In genomic region chr15:39153718-39154117, GRCh38 we compare ENCODE assay signal across 14 cellular contexts.
DNase-seq lines count a peak whose midpoint lies in the region; TF ChIP-seq lines count a peak whose summit lies in the region.
"Had no signal": no experiment of that assay in that cellular context is flagged by ENCODE, and none has a peak within 500 bp of the region (broad histone marks: within the 10 kb centered on the region; RNA-seq: fewer than 3 reads in every experiment).

No MANE protein-coding gene starts in this region.

- H3K4me2 ChIP-seq in PC-9, result peak overlapping the region; percentile 60

- BruUV-seq in PC-9 (replicated peaks; lab: Mats Ljungman, UMichigan), result no TSS peak

- no peaks in the 10 kb centered on the region for H4K20me1 ChIP-seq in PC-9 (ENCODE audit: insufficient read depth)

- no peaks in the 10 kb centered on the region for H3K9me3 Mint-ChIP-seq in activated CD4-positive, alpha-beta T cell treated with anti-CD3 and anti-CD28 coated beads, Interleukin-2, amount 10 ng/mL, durations not matched to agents 7 days and 5 days
- H3K9me3 Mint-ChIP-seq: activated naive CD8-positive, alpha-beta T cell treated with anti-CD3 and anti-CD28 coated beads, Interleukin-2, amount 10 ng/mL, durations not matched to agents 7 days and 5 days; central memory CD8-positive, alpha-beta T cell had no signal

- H3K36me3 Mint-ChIP-seq in activated CD4-positive, alpha-beta T cell treated with anti-CD3 and anti-CD28 coated beads, Interleukin-2, amount 10 ng/mL, durations not matched to agents 7 days and 5 days (ENCODE audit: low read depth), result no peaks in the 10 kb centered on the region
- H3K36me3 Mint-ChIP-seq: activated naive CD8-positive, alpha-beta T cell treated with anti-CD3 and anti-CD28 coated beads, Interleukin-2, amount 10 ng/mL, durations not matched to agents 7 days and 5 days had no signal

- POLR2A ChIA-PET in PC-9 (lab: Charles Lee; ENCODE audit: unreplicated experiment), result no interaction called here
- POLR2A ChIA-PET in activated CD4-positive, alpha-beta T cell treated with anti-CD3 and anti-CD28 coated beads, Interleukin-2, amount 10 ng/mL, durations not matched to agents 7 days and 5 days (lab: Charles Lee), result no interaction called here

- TF ChIP-seq CTCF in PC-9 (conservative IDR thresholded peaks at IDR 0.05), result no peak
- no peak for TF ChIP-seq CTCF in liver (IDR thresholded peaks at IDR 0.05; ENCODE audit: low read depth, low read length, missing input control)

- H3K27ac Mint-ChIP-seq in activated CD4-positive, alpha-beta T cell treated with anti-CD3 and anti-CD28 coated beads, Interleukin-2, amount 10 ng/mL, durations not matched to agents 7 days and 5 days, result no peak overlapping the region
- H3K27ac Mint-ChIP-seq: activated naive CD8-positive, alpha-beta T cell treated with anti-CD3 and anti-CD28 coated beads, Interleukin-2, amount 10 ng/mL, durations not matched to agents 7 days and 5 days had no signal

- H3K27ac ChIP-seq in ACC112 (ENCODE audit: low read depth, low read length), result peak overlapping the region; percentile 34
- peak overlapping the region; percentile 65 for H3K27ac ChIP-seq in PC-9
- H3K27ac ChIP-seq in liver (ENCODE audit: low read depth in 1 of 2, low read length in 2 of 2), result no peak overlapping the region
- H3K27ac ChIP-seq: testis had no signal

- H3K36me3 ChIP-seq in ACC112 (ENCODE audit: insufficient read depth, low read length) (no peaks in the 10 kb centered on the region), PC-9 (ENCODE audit: low read depth) (no peaks in the 10 kb centered on the region), liver (ENCODE audit: control insufficient read depth in 4 of 4, insufficient read depth in 3 of 4, low read depth in 1 of 4, low read length in 3 of 4) (no peaks in the 10 kb centered on the region)
- H3K36me3 ChIP-seq: BE2C had no signal

- no peaks in the 10 kb centered on the region for H3K9me2 ChIP-seq in PC-9 (ENCODE audit: insufficient read depth)

- H3K79me2 ChIP-seq in ACC112 (ENCODE audit: control insufficient read depth, insufficient read depth, low read length, unreplicated experiment) (no peaks in the 10 kb centered on the region), PC-9 (ENCODE audit: low read depth) (no peaks in the 10 kb centered on the region)

- H3K27me3 Mint-ChIP-seq in activated CD4-positive, alpha-beta T cell treated with anti-CD3 and anti-CD28 coated beads, Interleukin-2, amount 10 ng/mL, durations not matched to agents 7 days and 5 days, result peaks cover 20% of the 10 kb centered on the region

- intact Hi-C loops in PC-9 (cut with micrococcal nuclease; ENCODE audit: unreplicated experiment), result loop anchor here (1.0 kb wide), 1 partner anchor 26 kb away; no protein-coding TSS in a partner anchor

- DNase-seq in LHCN-M2 (ENCODE audit: low read depth), result peak; percentile 46
- peak; percentile 43 to 89 for DNase-seq in PC-9
- DNase-seq in activated effector memory CD4-positive, alpha-beta T cell treated with Interleukin-2 at 50 U/mL for 16 hours, result no peak
- DNase-seq in C1 segment of cervical spinal cord (lab: John Stamatoyannopoulos, UW), result no peak
- DNase-seq in AML-193 (lab: John Stamatoyannopoulos, UW), result no peak
- DNase-seq in activated CD4-positive, alpha-beta T cell treated with anti-CD3 and anti-CD28 coated beads, Interleukin-2, amount 10 ng/mL, durations not matched to agents 7 days and 5 days, result no peak
- DNase-seq: activated naive CD8-positive, alpha-beta T cell treated with anti-CD3 and anti-CD28 coated beads, Interleukin-2, amount 10 ng/mL, durations not matched to agents 7 days and 5 days; BE2C; glutamatergic neuron; testis had no signal

- no peak overlapping the region for H3K4me3 Mint-ChIP-seq in activated CD4-positive, alpha-beta T cell treated with anti-CD3 and anti-CD28 coated beads, Interleukin-2, amount 10 ng/mL, durations not matched to agents 7 days and 5 days
- H3K4me3 Mint-ChIP-seq: activated naive CD8-positive, alpha-beta T cell treated with anti-CD3 and anti-CD28 coated beads, Interleukin-2, amount 10 ng/mL, durations not matched to agents 7 days and 5 days; central memory CD8-positive, alpha-beta T cell had no signal

- no peak overlapping the region for H3K9ac ChIP-seq in liver (ENCODE audit: low read depth in 1 of 2, low read length in 2 of 2)

- H3K9me3 ChIP-seq in PC-9 (ENCODE audit: insufficient read depth, low read depth) (0 out of 2 replicates have a peak, but pooled peaks cover 5% of the 10 kb centered on the region), liver (ENCODE audit: control insufficient read depth in 4 of 4, low read length in 3 of 4) (no peaks in the 10 kb centered on the region)
- H3K9me3 ChIP-seq: BE2C, testis had no signal

- H3K4me1 ChIP-seq in ACC112 (ENCODE audit: control insufficient read depth, insufficient read depth, low read length, unreplicated experiment), result peaks cover 48% of the 10 kb centered on the region
- peaks cover 25% of the 10 kb centered on the region for H3K4me1 ChIP-seq in PC-9 (replicated peaks; ENCODE audit: insufficient read depth)
- peaks cover 0 to 11% (median 4%) of the 10 kb centered on the region in 4 donors for H3K4me1 ChIP-seq in liver (ENCODE audit: control insufficient read depth in 4 of 4, insufficient read depth in 4 of 4, low read length in 3 of 4)
- H3K4me1 ChIP-seq: BE2C, testis had no signal

- no peaks in the 10 kb centered on the region for H3K27me3 ChIP-seq in ACC112 (ENCODE audit: insufficient read depth, low read length)
- H3K27me3 ChIP-seq in PC-9 (ENCODE audit: insufficient read depth, low read depth), result no peaks in the 10 kb centered on the region
- H3K27me3 ChIP-seq in liver (ENCODE audit: control insufficient read depth in 4 of 4, insufficient read depth in 4 of 4, low read length in 3 of 4), result no peaks in the 10 kb centered on the region
- H3K27me3 ChIP-seq: BE2C, testis had no signal

- CTCF ChIA-PET in PC-9 (lab: Charles Lee), result no interaction called here
- CTCF ChIA-PET in activated CD4-positive, alpha-beta T cell treated with anti-CD3 and anti-CD28 coated beads, Interleukin-2, amount 10 ng/mL, durations not matched to agents 7 days and 5 days (lab: Charles Lee), result no interaction called here

- WGBS in liver, result 87% methylated on average over 2 of the region's 2 CpGs

- no peaks in the 10 kb centered on the region for H3K4me1 Mint-ChIP-seq in activated CD4-positive, alpha-beta T cell treated with anti-CD3 and anti-CD28 coated beads, Interleukin-2, amount 10 ng/mL, durations not matched to agents 7 days and 5 days
- H3K4me1 Mint-ChIP-seq: activated naive CD8-positive, alpha-beta T cell treated with anti-CD3 and anti-CD28 coated beads, Interleukin-2, amount 10 ng/mL, durations not matched to agents 7 days and 5 days; central memory CD8-positive, alpha-beta T cell had no signal

- peaks cover 9% of the 10 kb centered on the region for H3F3A ChIP-seq in PC-9 (ENCODE audit: insufficient read depth, low read depth)

- H2AFZ ChIP-seq in ACC112 (ENCODE audit: low read length, unreplicated experiment) (no peak overlapping the region), PC-9 (no peak overlapping the region)

- H3K4me3 ChIP-seq in ACC112 (ENCODE audit: low read depth, low read length) (no peak overlapping the region; the same call in 1 of the 2 replicates), PC-9 (no peak overlapping the region), liver (ENCODE audit: low read depth in 1 of 3, low read length in 3 of 3) (no peak overlapping the region)
- H3K4me3 ChIP-seq: GM12878, testis had no signal

- TF ChIP-seq RAD21 in liver (IDR thresholded peaks at IDR 0.05), result no peak

TF ChIP-seq in liver, 16 proteins besides CTCF, POLR2A, EP300 and RAD21 (continues in another document):
- TF ChIP-seq JUND (IDR thresholded peaks at IDR 0.05), result peak in 1 of 2 donors; percentile 68
- no peak for TF ChIP-seq FOXA1 (IDR thresholded peaks at IDR 0.05)
- TF ChIP-seq FOXA2 (IDR thresholded peaks at IDR 0.05), result no peak
- TF ChIP-seq ATF3 (IDR thresholded peaks at IDR 0.05), result peak; percentile 12
- TF ChIP-seq TAF1 (conservative IDR thresholded peaks at IDR 0.05), result no peak
- no peak for TF ChIP-seq RXRA (IDR thresholded peaks at IDR 0.05)
- TF ChIP-seq GABPA (IDR thresholded peaks at IDR 0.05 in 1 of 2, conservative IDR thresholded peaks at IDR 0.05 in 1 of 2), result no peak
- no peak for TF ChIP-seq EGR1 (IDR thresholded peaks at IDR 0.05; ENCODE audit: low read depth in 2 of 2)
- no peak for TF ChIP-seq MAX (IDR thresholded peaks at IDR 0.05)
- no peak for TF ChIP-seq YY1 (IDR thresholded peaks at IDR 0.05)
- TF ChIP-seq REST (IDR thresholded peaks at IDR 0.05), result no peak

Comparison
In these comparisons a context has a peak if more than half of its experiments do, and no peak if none do; other contexts are left out.
1. H3K27ac ChIP-seq: peak in ACC112 (single experiment) and PC-9 (single experiment); none in liver (0 of 2).
2. DNase-seq: peak in LHCN-M2 (single experiment) and PC-9 (2 of 2); none in activated effector memory CD4-positive, alpha-beta T cell treated with Interleukin-2 at 50 U/mL for 16 hours (single experiment), C1 segment of cervical spinal cord (0 of 14), AML-193 (0 of 2) and activated CD4-positive, alpha-beta T cell treated with anti-CD3 and anti-CD28 coated beads, Interleukin-2, amount 10 ng/mL, durations not matched to agents 7 days and 5 days (single experiment).